In genomic region chr9:91426123-91426745, GRCh38 we compare ENCODE assay signal across 8 cellular contexts. TPM values are rescaled to one million over a fixed set of nuclear protein-coding genes. Genes with fewer than 3 reads are reported as not detected.
DNase-seq lines count a peak whose midpoint lies in the region; ATAC-seq and TF ChIP-seq lines count a peak whose summit lies in the region.

No MANE protein-coding gene starts in this region.

- H3K4me3 ChIP-seq in Karpas-422 (ENCODE audit: low read length) = no peak overlapping the region
- no peak overlapping the region for H3K4me3 ChIP-seq in WI38 (ENCODE audit: low read depth, low read length)
- H3K4me3 ChIP-seq in upper lobe of left lung = no peak overlapping the region
- H3K4me3 ChIP-seq in MG63 = no peak overlapping the region

- no peak for TF ChIP-seq EP300 in upper lobe of left lung (IDR thresholded peaks at IDR 0.05)

- H3K9me2 ChIP-seq in Karpas-422 (replicated peaks; ENCODE audit: insufficient read depth, low read length) = no peaks in the 10 kb centered on the region

- no peak overlapping the region for H3K9ac ChIP-seq in Karpas-422 (ENCODE audit: low read length)

- H3K4me2 ChIP-seq in Karpas-422 (ENCODE audit: low read depth, low read length, poor library complexity, severe bottlenecking) = no peak overlapping the region

- WGBS in upper lobe of left lung, 2 donors = 24 to 34% methylated on average over 3 of the region's 3 CpGs

- H3K27me3 ChIP-seq in Karpas-422 (ENCODE audit: low read length) = 0 out of 2 replicates have a peak, but pooled peaks cover 6% of the 10 kb centered on the region
- no peaks in the 10 kb centered on the region for H3K27me3 ChIP-seq in upper lobe of left lung
- H3K27me3 ChIP-seq in MG63 = no peaks in the 10 kb centered on the region

- H3K36me3 ChIP-seq in Karpas-422 (ENCODE audit: insufficient read depth, low read length) = no peaks in the 10 kb centered on the region
- no peaks in the 10 kb centered on the region for H3K36me3 ChIP-seq in upper lobe of left lung
- H3K36me3 ChIP-seq in MG63 = no peaks in the 10 kb centered on the region

- DNase-seq in NCI-H82 (lab: John Stamatoyannopoulos, UW) = peak; percentile 50
- no peak for DNase-seq in NCI-H82 treated with DMSO at 0.1 percent for 48 hours (lab: John Stamatoyannopoulos, UW; ENCODE audit: unreplicated experiment)
- DNase-seq in Karpas-422 = peak; percentile 73
- DNase-seq in iris pigment epithelial cell (ENCODE audit: low read depth) = peak; percentile 66
- no peak for DNase-seq in upper lobe of left lung
- DNase-seq in MG63 = no peak

- H2AFZ ChIP-seq in Karpas-422 (ENCODE audit: low read length) = no peak overlapping the region

- H3K27ac ChIP-seq in Karpas-422 (ENCODE audit: low read length) (no peak overlapping the region), upper lobe of left lung (peak overlapping the region in 2 of 4 donors; percentile 11 to 40)

- H3K4me1 ChIP-seq in Karpas-422 (ENCODE audit: low read length) = peaks cover 28% of the 10 kb centered on the region
- peaks cover 19 to 39% (median 32%) of the 10 kb centered on the region in 4 donors for H3K4me1 ChIP-seq in upper lobe of left lung

- 0 out of 2 replicates have a peak, but pooled peaks cover 4% of the 10 kb centered on the region for H3K79me2 ChIP-seq in Karpas-422 (ENCODE audit: low read length)

- H3K9me3 ChIP-seq in Karpas-422 (ENCODE audit: low read length) (no peaks in the 10 kb centered on the region), upper lobe of left lung (no peaks in the 10 kb centered on the region), MG63 (no peaks in the 10 kb centered on the region)

- peaks cover 19% of the 10 kb centered on the region for H4K20me1 ChIP-seq in Karpas-422 (ENCODE audit: insufficient read depth, low read depth, low read length)

- TF ChIP-seq CTCF in WI38 (IDR thresholded peaks at IDR 0.05; ENCODE audit: low read depth, low read length) = peak; percentile 41; the same call in 1 of the 2 replicates
- peak; percentile 26 to 69 (median 38) for TF ChIP-seq CTCF in upper lobe of left lung (IDR thresholded peaks at IDR 0.05)

- TF ChIP-seq POLR2A in upper lobe of left lung (IDR thresholded peaks at IDR 0.05) = no peak

- ATAC-seq in upper lobe of left lung (ENCODE audit: low FRiP score in 2 of 2) = no peak
- ATAC-seq in GM21381 (IDR thresholded peaks at IDR 0.05; ENCODE audit: unreplicated experiment) = no peak

RNA-seq across cellular contexts. Expression of gene NFIL3, which starts 2.6 kb away (rescaled TPM):
- total RNA-seq in Karpas-422 (2014; rRNA removed; shearing (Covaris generic); ENCODE audit: low replicate concordance) = 1.9 and 4.1 TPM in 2 replicates
- 10 to 100 TPM; 14.7 to 41.3 (median 24.4) TPM for total RNA-seq in upper lobe of left lung
- 0.17 and 2.7 TPM in 2 replicates for total RNA-seq in MG63 (2014; rRNA removed; shearing (Covaris generic); ENCODE audit: low replicate concordance)

Comparison
In these comparisons a context has a peak if more than half of its experiments do, and no peak if none do; other contexts are left out.
1. DNase-seq: peak in NCI-H82 (single experiment), Karpas-422 (single experiment) and iris pigment epithelial cell (single experiment); none in NCI-H82 treated with DMSO at 0.1 percent for 48 hours (single experiment), upper lobe of left lung (0 of 2) and MG63 (single experiment).